Comparison of ENCODE assay signal across 8 cellular contexts in genomic region chr18:22378672-22379282, GRCh38.
DNase-seq lines count a peak whose midpoint lies in the region; ATAC-seq and TF ChIP-seq lines count a peak whose summit lies in the region.

No MANE protein-coding gene starts in this region.

- DNase-seq in COLO829 (ENCODE audit: low spot score), result peak; percentile 41
- DNase-seq in HL-60 (ENCODE audit: low read depth in 1 of 2, low spot score in 1 of 2), result peak; percentile 14 to 47
- DNase-seq in iPS-NIHi11 (ENCODE audit: low spot score), result peak; percentile 58
- DNase-seq in NCI-H128 (lab: John Stamatoyannopoulos, UW; ENCODE audit: unreplicated experiment), result no peak

- H3K27ac ChIP-seq in HL-60 (replicated peaks), result no peak overlapping the region
- no peak overlapping the region for H3K27ac ChIP-seq in VCaP

- H3K4me3 ChIP-seq in HL-60 (replicated peaks; ENCODE audit: insufficient read depth, low read length), result no peak overlapping the region

- TF ChIP-seq CTCF in HL-60 (IDR thresholded peaks at IDR 0.05; ENCODE audit: insufficient read depth, low read length) (peak; percentile 89), VCaP (conservative IDR thresholded peaks at IDR 0.05) (peak; percentile 71)

- peaks cover 2% of the 10 kb centered on the region for H3K27me3 ChIP-seq in HL-60 (ENCODE audit: insufficient read depth, poor library complexity, severe bottlenecking)

- ATAC-seq in HG03280 (IDR thresholded peaks at IDR 0.05; ENCODE audit: unreplicated experiment) (no peak), GM21390 (IDR thresholded peaks at IDR 0.05; ENCODE audit: unreplicated experiment) (no peak), GM18909 (IDR thresholded peaks at IDR 0.05; ENCODE audit: poor library complexity, unreplicated experiment) (no peak)
